In genomic region chr2:1777792-1778191, GRCh38 we compare ENCODE assay signal across 26 cellular contexts.
"Had no signal": no experiment of that assay in that cellular context is flagged by ENCODE, and none has a peak within 500 bp of the region (broad histone marks: within the 10 kb centered on the region; RNA-seq: fewer than 3 reads in every experiment).

No MANE protein-coding gene starts in this region.

- H3K4me3 ChIP-seq: Peyer's patch, SJCRH30 had no signal

- H3K36me3 ChIP-seq: Peyer's patch, SJCRH30, WERI-Rb-1 had no signal

- H3K27ac ChIP-seq: Peyer's patch, RWPE1, SJCRH30, WERI-Rb-1 had no signal

- H3K4me2 ChIP-seq: SK-N-SH had no signal

- H3K9ac ChIP-seq: SK-N-SH had no signal

- H3K27me3 Mint-ChIP-seq: activated naive CD8-positive, alpha-beta T cell had no signal

- H3K9me3 Mint-ChIP-seq: activated CD8-positive, alpha-beta T cell treated with anti-CD3 and anti-CD28 coated beads for 36 hours; activated naive CD4-positive, alpha-beta T cell treated with anti-CD3 and anti-CD28 coated beads for 36 hours; activated T-helper 1 cell treated with anti-CD3 and anti-CD28 coated beads, Interleukin-12 subunit alpha, Interleukin-12 subunit beta, Interleukin-2, Interleukin-4 antibody, amounts not matched to agents 30 ng/mL and 10 ng/mL and 1 ng/mL, durations not matched to agents 14 hours and 24 hours and 36 hours; brain had no signal

- H3K4me3 Mint-ChIP-seq: activated CD8-positive, alpha-beta T cell treated with anti-CD3 and anti-CD28 coated beads for 36 hours; activated naive CD4-positive, alpha-beta T cell treated with anti-CD3 and anti-CD28 coated beads for 36 hours; activated naive CD8-positive, alpha-beta T cell; activated T-helper 1 cell treated with anti-CD3 and anti-CD28 coated beads, Interleukin-12 subunit alpha, Interleukin-12 subunit beta, Interleukin-2, Interleukin-4 antibody, amounts not matched to agents 30 ng/mL and 10 ng/mL and 1 ng/mL, durations not matched to agents 14 hours and 24 hours and 36 hours; brain had no signal

- H3K36me3 Mint-ChIP-seq: activated naive CD8-positive, alpha-beta T cell; brain had no signal

- H3K27me3 ChIP-seq: Peyer's patch, SJCRH30 had no signal

- H3K4me1 ChIP-seq: Peyer's patch had no signal

- DNase-seq: activated CD4-positive, alpha-beta T cell treated with anti-CD3 and anti-CD28 coated beads for 4 hours; activated CD8-positive, alpha-beta memory T cell treated with anti-CD3 and anti-CD28 coated beads, Interleukin-2, amount 50 U/mL, for 4 hours; activated CD8-positive, alpha-beta T cell treated with anti-CD3 and anti-CD28 coated beads for 36 hours; activated gamma-delta T cell; activated naive CD4-positive, alpha-beta T cell treated with anti-CD3 and anti-CD28 coated beads for 36 hours; amygdala; Kasumi-1; NCI-H1048; NCI-H146; NCI-H187 treated with DMSO at 0.1 percent for 48 hours; NCI-H2081 treated with DMSO at 0.1 percent for 48 hours; NCI-H446; NCI-H526; NCI-H774; NK-92 treated with Interleukin-12 subunit alpha and Interleukin-12 subunit beta, amount 100 ng/mL, for 24 hours; OCI-M1; Peyer's patch; Right ventricle myocardium superior; SK-N-SH; T-helper 1 cell; WERI-Rb-1 had no signal

- H3K9me3 ChIP-seq: Peyer's patch, SJCRH30, SK-N-SH had no signal

- ATAC-seq: activated CD8-positive, alpha-beta T cell treated with anti-CD3 and anti-CD28 coated beads for 36 hours had no signal

- H3K27ac Mint-ChIP-seq: activated CD8-positive, alpha-beta T cell treated with anti-CD3 and anti-CD28 coated beads for 36 hours; activated naive CD4-positive, alpha-beta T cell treated with anti-CD3 and anti-CD28 coated beads for 36 hours; activated T-helper 1 cell treated with anti-CD3 and anti-CD28 coated beads, Interleukin-12 subunit alpha, Interleukin-12 subunit beta, Interleukin-2, Interleukin-4 antibody, amounts not matched to agents 30 ng/mL and 10 ng/mL and 1 ng/mL, durations not matched to agents 14 hours and 24 hours and 36 hours; brain had no signal
